In genomic region chr3:179562467-179563297, GRCh38 we compare ENCODE assay signal across 8 cellular contexts.
DNase-seq lines count a peak whose midpoint lies in the region; ATAC-seq and TF ChIP-seq lines count a peak whose summit lies in the region.

TSS of gene ACTL6A (plus strand) at chr3:179562926. CDS start at chr3:179563093, 167 bp downstream.

- peak within 1 kb of the TSS; percentile 100 for H3K27ac Mint-ChIP-seq in nephron progenitor cell
- H3K27ac Mint-ChIP-seq in stimulated activated naive CD8-positive, alpha-beta T cell treated with anti-CD3 and anti-CD28 coated beads, Interleukin-15, amount 100 ng/mL, for 72 hours = peak within 1 kb of the TSS; percentile 96 to 97

- H3K27me3 Mint-ChIP-seq in nephron progenitor cell (ENCODE audit: low read depth, poor library complexity) = no peaks in the 10 kb centered on the region
- no peaks in the 10 kb centered on the region for H3K27me3 Mint-ChIP-seq in stimulated activated naive CD8-positive, alpha-beta T cell treated with anti-CD3 and anti-CD28 coated beads, Interleukin-15, amount 100 ng/mL, for 72 hours

- H3K9ac ChIP-seq in ES-I3 (ENCODE audit: low read depth, low read length) = peak within 1 kb of the TSS; percentile 88
- H3K9ac ChIP-seq in MM.1S (ENCODE audit: low read length) = peak within 1 kb of the TSS; percentile 79

- H3K4me1 ChIP-seq in ES-I3 (ENCODE audit: insufficient read depth, low read length) = no peaks in the 10 kb centered on the region; the same call in 1 of the 2 replicates
- H3K4me1 ChIP-seq in HAP-1 = peaks cover 6% of the 10 kb centered on the region
- peaks cover 9% of the 10 kb centered on the region for H3K4me1 ChIP-seq in MM.1S (ENCODE audit: low read length)

- H4K20me1 ChIP-seq in MM.1S (ENCODE audit: insufficient read depth, low read length) = no peaks in the 10 kb centered on the region

- peaks cover 35% of the 10 kb centered on the region for H3K4me1 Mint-ChIP-seq in nephron progenitor cell
- peaks cover 42% of the 10 kb centered on the region for H3K4me1 Mint-ChIP-seq in stimulated activated naive CD8-positive, alpha-beta T cell treated with anti-CD3 and anti-CD28 coated beads, Interleukin-15, amount 100 ng/mL, for 72 hours

- no peaks in the 10 kb centered on the region for H3K9me3 ChIP-seq in ES-I3 (ENCODE audit: control insufficient read depth, insufficient read depth, low read length)
- no peaks in the 10 kb centered on the region for H3K9me3 ChIP-seq in HAP-1
- no peaks in the 10 kb centered on the region for H3K9me3 ChIP-seq in MM.1S (replicated peaks; ENCODE audit: insufficient read depth, low read length)

- no peaks in the 10 kb centered on the region for H3K9me2 ChIP-seq in MM.1S (replicated peaks; ENCODE audit: insufficient read depth, low read length)

- peak; percentile 98 to 100 for DNase-seq in HAP-1 (ENCODE audit: low spot score in 2 of 2)
- DNase-seq in MM.1S = peak; percentile 100
- peak; percentile 94 for DNase-seq in SIG-M5 (lab: John Stamatoyannopoulos, UW)
- peak; percentile 87 for DNase-seq in activated gamma-delta T cell (lab: John Stamatoyannopoulos, UW)
- peak; percentile 98 for DNase-seq in fibroblast of the conjunctiva (ENCODE audit: low read depth)
- peak; percentile 100 for DNase-seq in nephron progenitor cell
- DNase-seq in stimulated activated naive CD8-positive, alpha-beta T cell treated with anti-CD3 and anti-CD28 coated beads, Interleukin-15, amount 100 ng/mL, for 72 hours = peak; percentile 96 to 98

- H3F3A ChIP-seq in MM.1S (ENCODE audit: insufficient read depth, low read length) = 0 out of 2 replicates have a peak, but pooled peaks cover 7% of the 10 kb centered on the region

- peak; percentile 94 for ATAC-seq in stimulated activated naive CD8-positive, alpha-beta T cell treated with anti-CD3 and anti-CD28 coated beads, Interleukin-15, amount 100 ng/mL, for 72 hours

- peak within 1 kb of the TSS; percentile 95 for H3K4me3 Mint-ChIP-seq in nephron progenitor cell
- peak within 1 kb of the TSS; percentile 90 to 96 for H3K4me3 Mint-ChIP-seq in stimulated activated naive CD8-positive, alpha-beta T cell treated with anti-CD3 and anti-CD28 coated beads, Interleukin-15, amount 100 ng/mL, for 72 hours

- H3K79me2 ChIP-seq in MM.1S (ENCODE audit: low read length) = peaks cover 45% of the 10 kb centered on the region

- H2AFZ ChIP-seq in MM.1S (ENCODE audit: low read length) = peak within 1 kb of the TSS; percentile 80

- no peaks in the 10 kb centered on the region for H3K9me3 Mint-ChIP-seq in nephron progenitor cell
- no peaks in the 10 kb centered on the region for H3K9me3 Mint-ChIP-seq in stimulated activated naive CD8-positive, alpha-beta T cell treated with anti-CD3 and anti-CD28 coated beads, Interleukin-15, amount 100 ng/mL, for 72 hours

- peak within 1 kb of the TSS; percentile 74 for H3K4me2 ChIP-seq in MM.1S (ENCODE audit: low read depth, low read length)

- H3K4me3 ChIP-seq in HAP-1 = peak within 1 kb of the TSS; percentile 94
- peak within 1 kb of the TSS; percentile 93 for H3K4me3 ChIP-seq in MM.1S (ENCODE audit: low read length)

- no peaks in the 10 kb centered on the region for H3K36me3 Mint-ChIP-seq in nephron progenitor cell (ENCODE audit: low read depth)

- TF ChIP-seq CTCF in MM.1S (IDR thresholded peaks at IDR 0.05; ENCODE audit: low read length) (no peak), nephron progenitor cell (IDR thresholded peaks at IDR 0.05) (no peak)

- H3K36me3 ChIP-seq in ES-I3 (ENCODE audit: insufficient read depth, low read length) (no peaks in the 10 kb centered on the region), HAP-1 (replicated peaks) (no peaks in the 10 kb centered on the region), MM.1S (replicated peaks; ENCODE audit: insufficient read depth, low read length) (no peaks in the 10 kb centered on the region)

- no peaks in the 10 kb centered on the region for H3K27me3 ChIP-seq in HAP-1 (ENCODE audit: low read depth)
- no peaks in the 10 kb centered on the region for H3K27me3 ChIP-seq in MM.1S (replicated peaks; ENCODE audit: insufficient read depth, low read length)

- in situ Hi-C loops in HAP-1 (cut with MboI; ENCODE audit: low sequenced_read_pairs) = loop anchor here (10.0 kb wide), 2 partner anchors 238 to 548 kb away; partner anchors contain the start of gene ZNF639

- H3K27ac ChIP-seq in MM.1S (ENCODE audit: low read length) = peak within 1 kb of the TSS; percentile 79

Comparison
In these comparisons a context has a peak if more than half of its experiments do, and no peak if none do; other contexts are left out.
1. Peak in every context shown above with its lines: DNase-seq, ATAC-seq, H3K4me3 ChIP-seq and H3K27ac ChIP-seq.